Comparison of ENCODE assay signal across 8 cellular contexts in genomic region chr16:88759245-88759975, GRCh38. TPM values are rescaled to one million over a fixed set of nuclear protein-coding genes. Genes with fewer than 3 reads are reported as not detected.
DNase-seq lines count a peak whose midpoint lies in the region; ATAC-seq and TF ChIP-seq lines count a peak whose summit lies in the region.
"Had no signal": no experiment of that assay in that cellular context is flagged by ENCODE, and none has a peak within 500 bp of the region (broad histone marks: within the 10 kb centered on the region; RNA-seq: fewer than 3 reads in every experiment).

No MANE protein-coding gene starts in this region.

- WGBS in urinary bladder, result 34% methylated on average over 26 of the region's 26 CpGs

- peak overlapping the region; percentile 71 for H3K27ac ChIP-seq in urinary bladder (ENCODE audit: low read depth)

- H3K27me3 Mint-ChIP-seq in glutamatergic neuron (ENCODE audit: unreplicated experiment), result peaks cover 2% of the 10 kb centered on the region

- DNase-seq in Right ventricle myocardium superior (no peak), Right ventricle myocardium inferior (ENCODE audit: missing footprints) (no peak), glutamatergic neuron (no peak), CD1c-positive myeloid dendritic cell (ENCODE audit: extremely low spot score) (no peak), NCI-H526 treated with DMSO at 0.1 percent for 48 hours (lab: John Stamatoyannopoulos, UW) (no peak)
- DNase-seq: DND-41 had no signal

- intact Hi-C loops in Right ventricle myocardium superior (cut with DNase I), result no loop called here
- intact Hi-C loops in Right ventricle myocardium inferior (cut with DNase I), result no loop called here

- no peaks in the 10 kb centered on the region for H3K9me3 Mint-ChIP-seq in glutamatergic neuron (ENCODE audit: unreplicated experiment)

- peaks cover 2% of the 10 kb centered on the region for H3K4me1 ChIP-seq in urinary bladder (ENCODE audit: insufficient read depth)

- peak overlapping the region; percentile 38 for H3K4me3 Mint-ChIP-seq in glutamatergic neuron (ENCODE audit: unreplicated experiment)

- H3K36me3 Mint-ChIP-seq in glutamatergic neuron (ENCODE audit: unreplicated experiment), result no peaks in the 10 kb centered on the region

- H3K4me3 ChIP-seq in urinary bladder (ENCODE audit: low read depth, low read length), result no peak overlapping the region
- H3K4me3 ChIP-seq: heart left ventricle had no signal

- H3K27ac Mint-ChIP-seq in glutamatergic neuron (ENCODE audit: unreplicated experiment), result no peak overlapping the region

- ATAC-seq in Right ventricle myocardium superior (ENCODE audit: poor library complexity) (peak; percentile 29), Right ventricle myocardium inferior (no peak)

- H3K4me1 Mint-ChIP-seq in glutamatergic neuron (ENCODE audit: low read depth, unreplicated experiment), result peaks cover 7% of the 10 kb centered on the region

- no peak for TF ChIP-seq CTCF in glutamatergic neuron (IDR thresholded peaks at IDR 0.05; ENCODE audit: partially characterized antibody, unreplicated experiment)

- H3K36me3 ChIP-seq in urinary bladder (ENCODE audit: insufficient read depth), result no peaks in the 10 kb centered on the region

RNA-seq across cellular contexts. Expression of gene PIEZO1, which starts 25.6 kb away (rescaled TPM):
- total RNA-seq in Right ventricle myocardium superior (15.9 TPM), Right ventricle myocardium inferior (18.1 TPM), glutamatergic neuron (ENCODE audit: unreplicated experiment) (12.3 TPM), urinary bladder (62.0 TPM)
- 205 TPM for polyA plus RNA-seq in urinary bladder

RNA-seq across cellular contexts. Expression of gene CDT1, which starts 44.2 kb away (rescaled TPM):
- total RNA-seq in Right ventricle myocardium superior (1.00 TPM), Right ventricle myocardium inferior (0.65 TPM), glutamatergic neuron (ENCODE audit: unreplicated experiment) (5.6 TPM), urinary bladder (4.0 TPM)
- polyA plus RNA-seq in urinary bladder, result 1.5 TPM

RNA-seq across cellular contexts. Expression of gene APRT, which starts 52.3 kb away (rescaled TPM):
- total RNA-seq in Right ventricle myocardium superior (40.4 TPM), Right ventricle myocardium inferior (45.3 TPM), glutamatergic neuron (ENCODE audit: unreplicated experiment) (54.4 TPM), urinary bladder (28.8 TPM)
- polyA plus RNA-seq in urinary bladder, result 167 TPM

RNA-seq across cellular contexts. Expression of gene CTU2, which starts 53.1 kb away (rescaled TPM):
- total RNA-seq in Right ventricle myocardium superior, result 13.4 TPM
- total RNA-seq in Right ventricle myocardium inferior, result 13.1 TPM
- total RNA-seq in glutamatergic neuron (ENCODE audit: unreplicated experiment), result 32.4 TPM
- total RNA-seq in urinary bladder, result 6.8 TPM
- polyA plus RNA-seq in urinary bladder, result 15.4 TPM

RNA-seq across cellular contexts. Expression of gene RNF166, which starts 53.2 kb away (rescaled TPM):
- 14.6 TPM for total RNA-seq in Right ventricle myocardium superior
- 17.0 TPM for total RNA-seq in Right ventricle myocardium inferior
- total RNA-seq in glutamatergic neuron (ENCODE audit: unreplicated experiment), result 26.5 TPM
- 10.0 TPM for total RNA-seq in urinary bladder
- 19.6 TPM for polyA plus RNA-seq in urinary bladder
